Comparison of ENCODE assay signal across 29 cellular contexts in genomic region chr2:15853903-15854302, GRCh38.
"Had no signal": no experiment of that assay in that cellular context is flagged by ENCODE, and none has a peak within 500 bp of the region (broad histone marks: within the 10 kb centered on the region; RNA-seq: fewer than 3 reads in every experiment).

No MANE protein-coding gene starts in this region.

- H3K27ac ChIP-seq: colonic mucosa, coronary artery, epithelial cell of prostate, esophagus muscularis mucosa, esophagus squamous epithelium, foreskin keratinocyte, gastrocnemius medialis, gastroesophageal sphincter, heart left ventricle, heart right ventricle, hepatocyte had no signal

- H3K4me2 ChIP-seq: hepatocyte had no signal

- DNase-seq: colonic mucosa; cortex of kidney; dermis blood vessel endothelial cell; effector CD4-positive, alpha-beta T cell; effector CD8-positive, alpha-beta T cell; effector memory CD4-positive, alpha-beta T cell; effector memory CD8-positive, alpha-beta T cell; endodermal cell; erythroblast; esophagus squamous epithelium; foreskin fibroblast; foreskin keratinocyte; foreskin melanocyte; gastrocnemius medialis; glutamatergic neuron; head of caudate nucleus; heart left ventricle; heart right ventricle had no signal

- H3K9me3 ChIP-seq: colonic mucosa, esophagus squamous epithelium, gastrocnemius medialis had no signal

- ATAC-seq: effector memory CD8-positive, alpha-beta T cell; esophagus mucosa; foreskin keratinocyte; gastrocnemius medialis; gastroesophageal sphincter; heart left ventricle; heart right ventricle had no signal

- H3K27me3 Mint-ChIP-seq: dendritic cell treated with granulocyte-macrophage colony-stimulating factor and Interleukin-4, amounts not matched to agents 40 ng/mL and 50 ng/mL, for 4 days had no signal

- H3K9me3 Mint-ChIP-seq: dendritic cell treated with granulocyte-macrophage colony-stimulating factor and Interleukin-4, amounts not matched to agents 40 ng/mL and 50 ng/mL, for 4 days had no signal

- H3K36me3 ChIP-seq: colonic mucosa, esophagus muscularis mucosa, esophagus squamous epithelium, gastrocnemius medialis, gastroesophageal sphincter, heart left ventricle, heart right ventricle had no signal

- H3K4me3 ChIP-seq: colonic mucosa, coronary artery, esophagus muscularis mucosa, esophagus squamous epithelium, gastrocnemius medialis, gastroesophageal sphincter, heart left ventricle, heart right ventricle, hepatocyte had no signal

- H3K27ac Mint-ChIP-seq: dendritic cell treated with granulocyte-macrophage colony-stimulating factor and Interleukin-4, amounts not matched to agents 40 ng/mL and 50 ng/mL, for 4 days; effector memory CD8-positive, alpha-beta T cell; endodermal cell had no signal

- H3K4me1 ChIP-seq: colonic mucosa, esophagus muscularis mucosa, esophagus squamous epithelium, foreskin keratinocyte, gastrocnemius medialis, gastroesophageal sphincter, heart left ventricle, heart right ventricle had no signal

- FAIRE-seq: colon, endometrium, endothelial cell of umbilical vein, frontal cortex had no signal

- H3K4me1 Mint-ChIP-seq: endodermal cell had no signal

- H2AFZ ChIP-seq: hepatocyte had no signal

- H3K4me3 Mint-ChIP-seq: dendritic cell treated with granulocyte-macrophage colony-stimulating factor and Interleukin-4, amounts not matched to agents 40 ng/mL and 50 ng/mL, for 4 days; effector memory CD8-positive, alpha-beta T cell; endodermal cell had no signal

- H3K79me2 ChIP-seq: hepatocyte had no signal

- H3K27me3 ChIP-seq: colonic mucosa, esophagus squamous epithelium, foreskin keratinocyte, gastrocnemius medialis, gastroesophageal sphincter, heart left ventricle, hepatocyte had no signal
